ENCODE assay signal across 26 cellular contexts in the genomic region with DNA sequence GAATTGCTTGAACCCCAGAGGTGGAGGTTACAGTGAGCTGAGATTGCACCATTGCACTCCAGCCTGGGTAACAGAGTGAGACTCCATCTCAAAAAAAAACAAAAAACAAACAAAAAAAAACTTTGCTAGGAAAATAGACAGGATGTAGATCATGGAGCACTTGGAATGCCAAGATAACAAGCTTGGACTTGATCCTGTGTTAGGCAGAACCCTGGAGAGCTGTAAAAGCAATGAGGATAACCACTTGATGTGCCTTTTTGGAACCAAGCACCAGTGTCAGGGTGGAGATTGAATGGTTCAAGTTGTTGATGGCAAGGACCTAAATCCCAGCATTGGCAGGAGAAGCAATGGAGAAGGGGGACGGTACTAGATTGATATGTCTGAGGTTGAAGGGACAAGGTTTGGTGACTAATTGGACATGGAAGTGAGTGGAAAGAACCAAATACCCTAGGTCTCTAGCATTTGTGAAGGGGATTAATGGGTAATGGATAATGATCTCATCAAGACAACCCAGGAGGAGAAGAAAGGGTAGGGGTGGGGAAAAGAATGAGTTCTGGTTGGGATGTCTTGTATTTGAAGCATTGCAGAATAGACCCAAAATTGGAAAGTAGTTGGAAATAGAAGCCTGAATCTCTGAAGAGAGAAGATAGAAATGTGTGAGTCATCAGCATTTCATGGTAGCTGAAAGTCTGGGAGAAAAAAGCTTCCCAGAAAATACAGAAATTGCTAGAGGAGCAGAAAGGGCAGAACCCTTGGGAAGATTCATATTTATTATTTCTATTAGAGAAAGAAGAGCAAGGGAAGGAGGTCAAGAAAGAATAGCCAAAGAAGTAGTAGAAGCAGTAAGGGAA.
A peak's percentile ranks its signal among the peaks of the same experiment; 100 is the strongest.
DNase-seq lines count a peak whose midpoint lies in the region; ATAC-seq, FAIRE-seq and TF ChIP-seq lines count a peak whose summit lies in the region.
"Had no signal": no experiment of that assay in that cellular context is flagged by ENCODE, and none has a peak within 500 bp of the region (broad histone marks: within the 10 kb centered on the region; RNA-seq: fewer than 3 reads in every experiment).

No MANE protein-coding gene starts in this region.

- H3K27me3 ChIP-seq in RWPE2 (ENCODE audit: insufficient read depth, poor library complexity, severe bottlenecking): no peaks in the 10 kb centered on the region
- H3K27me3 ChIP-seq in endothelial cell of umbilical vein (ENCODE audit: control insufficient read depth in 2 of 2, insufficient read depth in 2 of 2, low read length in 2 of 2): no peaks in the 10 kb centered on the region
- no peaks in the 10 kb centered on the region for H3K27me3 ChIP-seq in ascending aorta
- H3K27me3 ChIP-seq: uterus had no signal

- CTCF ChIA-PET in endothelial cell of umbilical vein (lab: Charles Lee): no interaction called here

- FAIRE-seq in endothelial cell of umbilical vein (lab: Jason Lieb, UNC): no peak
- FAIRE-seq: frontal cortex, GM12892 had no signal

- H3K79me2 ChIP-seq in endothelial cell of umbilical vein (ENCODE audit: control insufficient read depth, insufficient read depth, low read length): no peaks in the 10 kb centered on the region

- H2AFZ ChIP-seq in endothelial cell of umbilical vein (ENCODE audit: low read depth, low read length): no peak overlapping the region
- H2AFZ ChIP-seq: PC-9 had no signal

- TF ChIP-seq POLR2A in endothelial cell of umbilical vein (IDR thresholded peaks at IDR 0.05; ENCODE audit: low read depth, low read length): no peak

- no peaks in the 10 kb centered on the region for H3K9me1 ChIP-seq in endothelial cell of umbilical vein (replicated peaks; ENCODE audit: control insufficient read depth, extremely low read depth, insufficient read depth, low read length)

- ATAC-seq in RWPE2 (ENCODE audit: low read depth): no peak
- ATAC-seq: activated CD4-positive, alpha-beta T cell treated with anti-CD3 and anti-CD28 coated beads for 36 hours; activated CD8-positive, alpha-beta T cell treated with anti-CD3 and anti-CD28 coated beads, Interleukin-2, amount 10 ng/mL, durations not matched to agents 7 days and 5 days; stimulated activated naive B cell treated with anti-CD40 and anti-IgM and Interleukin-4, amounts not matched to agents 10 μg/mL and 1 μg/mL and 100 μg/mL, for 72 hours had no signal

- no peaks in the 10 kb centered on the region for H3K9me3 ChIP-seq in RWPE2 (ENCODE audit: severe bottlenecking)
- no peaks in the 10 kb centered on the region for H3K9me3 ChIP-seq in endothelial cell of umbilical vein (replicated peaks; ENCODE audit: control insufficient read depth, insufficient read depth, low read length)
- H3K9me3 ChIP-seq in ascending aorta: no peaks in the 10 kb centered on the region
- H3K9me3 ChIP-seq: lower lobe of right lung, thoracic aorta, uterus had no signal

- peaks cover 20% of the 10 kb centered on the region for H3K4me1 ChIP-seq in RWPE2 (ENCODE audit: insufficient read depth, poor library complexity, severe bottlenecking)
- peaks cover 4% of the 10 kb centered on the region for H3K4me1 ChIP-seq in endothelial cell of umbilical vein (ENCODE audit: control insufficient read depth, extremely low read depth, insufficient read depth, low read length)
- H3K4me1 ChIP-seq in ascending aorta: peaks cover 4 to 16% of the 10 kb centered on the region in 2 donors
- H3K4me1 ChIP-seq: uterus had no signal

- POLR2A ChIA-PET in endothelial cell of umbilical vein (lab: Charles Lee): no interaction called here

- no peak overlapping the region for H3K4me3 ChIP-seq in RWPE2 (ENCODE audit: severe bottlenecking)
- H3K4me3 ChIP-seq in endothelial cell of umbilical vein (replicated peaks in 1 of 3; ENCODE audit: insufficient read depth in 1 of 3, low read depth in 1 of 3, low read length in 3 of 3): no peak overlapping the region
- H3K4me3 ChIP-seq in ascending aorta: no peak overlapping the region
- H3K4me3 ChIP-seq: lower lobe of right lung, PC-9, skin epidermis, thoracic aorta, uterus had no signal

- no peak overlapping the region for H3K4me2 ChIP-seq in endothelial cell of umbilical vein (ENCODE audit: insufficient read depth, low read length)
- H3K4me2 ChIP-seq: PC-9 had no signal

- H3K9ac ChIP-seq in endothelial cell of umbilical vein (replicated peaks; ENCODE audit: extremely low read depth, insufficient read depth, low read length): no peak overlapping the region

- no TSS peak for BruUV-seq in endothelial cell of umbilical vein (replicated peaks; lab: Mats Ljungman, UMichigan)

- H3K36me3 ChIP-seq in RWPE2 (ENCODE audit: low read depth) (no peaks in the 10 kb centered on the region), endothelial cell of umbilical vein (ENCODE audit: control insufficient read depth in 2 of 2, extremely low read depth in 1 of 2, insufficient read depth in 2 of 2, low read length in 2 of 2) (no peaks in the 10 kb centered on the region), ascending aorta (no peaks in the 10 kb centered on the region)
- H3K36me3 ChIP-seq: lower lobe of right lung, thoracic aorta, uterus had no signal

- DNase-seq in DMS79 treated with DMSO at 0.1 percent for 48 hours (lab: John Stamatoyannopoulos, UW) (peak; percentile 54), RWPE2 (ENCODE audit: low spot score) (no peak), endothelial cell of umbilical vein (ENCODE audit: low read depth, low spot score) (no peak), renal cortical epithelial cell (ENCODE audit: low read depth) (peak; percentile 13), NCI-H82 (lab: John Stamatoyannopoulos, UW) (no peak), ascending aorta (ENCODE audit: low spot score in 2 of 2) (no peak), OCI-M1 (lab: John Stamatoyannopoulos, UW) (no peak)
- DNase-seq: activated CD4-positive, alpha-beta T cell treated with anti-CD3 and anti-CD28 coated beads for 36 hours; activated CD8-positive, alpha-beta T cell treated with anti-CD3 and anti-CD28 coated beads, Interleukin-2, amount 10 ng/mL, durations not matched to agents 7 days and 5 days; activated naive CD4-positive, alpha-beta T cell treated with anti-CD3 and anti-CD28 coated beads, Interleukin-2, amount 50 U/mL, for 16 hours; amniotic stem cell; H9; lower lobe of right lung; MM.1S; NCI-H2029; NCI-H524 treated with DMSO at 0.1 percent for 48 hours; nephron progenitor cell; NK-92 treated with Interleukin-12 subunit alpha and Interleukin-12 subunit beta, amount 100 ng/mL, for 24 hours; PC-9; SHP77; stimulated activated naive B cell treated with anti-CD40 and anti-IgM and Interleukin-4, amounts not matched to agents 10 μg/mL and 1 μg/mL and 100 μg/mL, for 72 hours; uterus had no signal

- intact Hi-C loops in endothelial cell of umbilical vein (cut with micrococcal nuclease): no loop called here
- intact Hi-C loops in ascending aorta (cut with DNase I): loop anchor here (5.0 to 10.0 kb wide), 2 partner anchors 175 to 537 kb away; a partner anchor contains a TSS

- no peaks in the 10 kb centered on the region for H4K20me1 ChIP-seq in endothelial cell of umbilical vein (replicated peaks; ENCODE audit: control insufficient read depth, extremely low read depth, insufficient read depth, low read length)

- dilution Hi-C loops in endothelial cell of umbilical vein (cut with MboI; ENCODE audit: extremely low pct_ligation_motif_present, low sequenced_read_pairs): no loop called here

- TF ChIP-seq CTCF in RWPE2 (IDR thresholded peaks at IDR 0.05; ENCODE audit: poor library complexity, severe bottlenecking) (no peak), endothelial cell of umbilical vein (IDR thresholded peaks at IDR 0.05; ENCODE audit: extremely low read depth in 1 of 2, insufficient read depth in 1 of 2, low read depth in 1 of 2, low read length in 2 of 2) (no peak), ascending aorta (IDR thresholded peaks at IDR 0.05) (no peak)

- H3K27ac ChIP-seq in RWPE2 (ENCODE audit: poor library complexity, severe bottlenecking) (peak overlapping the region; percentile 4), endothelial cell of umbilical vein (ENCODE audit: insufficient read depth, low read depth, low read length) (no peak overlapping the region), ascending aorta (no peak overlapping the region)
- H3K27ac ChIP-seq: lower lobe of right lung, PC-9, thoracic aorta, uterus had no signal

TF ChIP-seq in endothelial cell of umbilical vein, 7 proteins besides CTCF, POLR2A, EP300 and RAD21:
- TF ChIP-seq EZH2 (IDR thresholded peaks at IDR 0.05; ENCODE audit: borderline replicate concordance, low read depth, low read length, severe bottlenecking): no peak
- peak; percentile 39 for TF ChIP-seq FOS (IDR thresholded peaks at IDR 0.05; ENCODE audit: borderline replicate concordance, insufficient read depth, low read length)
TF ChIP-seq in endothelial cell of umbilical vein: peak in this region for 1.

Comparison
In these comparisons a context has a peak if more than half of its experiments do, and no peak if none do; other contexts are left out.
1. DNase-seq: peak in DMS79 treated with DMSO at 0.1 percent for 48 hours (single experiment) and renal cortical epithelial cell (single experiment); none in RWPE2 (single experiment), endothelial cell of umbilical vein (single experiment), NCI-H82 (single experiment), ascending aorta (0 of 2) and OCI-M1 (single experiment).